20 cellular contexts compared by ENCODE assay signal in genomic region chr18:51337406-51337805, GRCh38.
DNase-seq lines count a peak whose midpoint lies in the region; ATAC-seq and TF ChIP-seq lines count a peak whose summit lies in the region.
"Had no signal": no experiment of that assay in that cellular context is flagged by ENCODE, and none has a peak within 500 bp of the region (broad histone marks: within the 10 kb centered on the region; RNA-seq: fewer than 3 reads in every experiment).

No MANE protein-coding gene starts in this region.

- no peak overlapping the region for H3K4me3 Mint-ChIP-seq in activated naive CD4-positive, alpha-beta T cell treated with anti-CD3 and anti-CD28 coated beads for 36 hours
- H3K4me3 Mint-ChIP-seq: CD4-positive, alpha-beta memory T cell; GM23338 had no signal

- H3K4me3 ChIP-seq in Karpas-422 (ENCODE audit: low read length) (no peak overlapping the region), fibroblast of pulmonary artery (replicated peaks; ENCODE audit: low read depth, low read length) (no peak overlapping the region), skeletal muscle cell (ENCODE audit: low read depth, low read length) (no peak overlapping the region)
- H3K4me3 ChIP-seq: GM23338, K562, MG63, Peyer's patch had no signal

- no peak overlapping the region for H2AFZ ChIP-seq in Karpas-422 (ENCODE audit: low read length)
- H2AFZ ChIP-seq: GM23338 had no signal

- H3K36me3 ChIP-seq in Karpas-422 (ENCODE audit: insufficient read depth, low read length): no peaks in the 10 kb centered on the region
- H3K36me3 ChIP-seq: BE2C, MG63, Peyer's patch had no signal

- no peaks in the 10 kb centered on the region for H3K36me3 Mint-ChIP-seq in activated naive CD4-positive, alpha-beta T cell treated with anti-CD3 and anti-CD28 coated beads for 36 hours (ENCODE audit: low read depth)
- H3K36me3 Mint-ChIP-seq: CD4-positive, alpha-beta memory T cell had no signal

- no peaks in the 10 kb centered on the region for H3K9me3 Mint-ChIP-seq in activated naive CD4-positive, alpha-beta T cell treated with anti-CD3 and anti-CD28 coated beads for 36 hours
- H3K9me3 Mint-ChIP-seq: GM23338 had no signal

- H3K4me2 ChIP-seq in Karpas-422 (ENCODE audit: low read depth, low read length, poor library complexity, severe bottlenecking): no peak overlapping the region
- H3K4me2 ChIP-seq: GM23338 had no signal

- H3K27me3 Mint-ChIP-seq in activated naive CD4-positive, alpha-beta T cell treated with anti-CD3 and anti-CD28 coated beads for 36 hours (ENCODE audit: low read depth): peaks cover 13% of the 10 kb centered on the region

- H3K9ac ChIP-seq in Karpas-422 (ENCODE audit: low read length): no peak overlapping the region

- no peak overlapping the region for H3K27ac ChIP-seq in Karpas-422 (ENCODE audit: low read length)
- H3K27ac ChIP-seq: Peyer's patch had no signal

- no peak for ATAC-seq in GM18909 (IDR thresholded peaks at IDR 0.05; ENCODE audit: poor library complexity, unreplicated experiment)
- ATAC-seq in HG03196 (IDR thresholded peaks at IDR 0.05; ENCODE audit: unreplicated experiment): no peak
- ATAC-seq: GM23338, K562 had no signal

- CTCF ChIA-PET in activated naive CD4-positive, alpha-beta T cell treated with anti-CD3 and anti-CD28 coated beads for 36 hours (lab: Charles Lee): no interaction called here

- DNase-seq in Karpas-422 (peak; percentile 15), astrocyte of the hippocampus (ENCODE audit: low read depth, low spot score) (peak; percentile 57), fibroblast of pulmonary artery (ENCODE audit: low read depth) (peak; percentile 63), skeletal muscle cell (ENCODE audit: low read depth) (peak; percentile 20)
- no peak for DNase-seq in activated naive CD4-positive, alpha-beta T cell treated with anti-CD3 and anti-CD28 coated beads for 36 hours
- no peak for DNase-seq in stimulated activated CD4-positive, alpha-beta T cell treated with anti-CD3 and anti-CD28 coated beads, Interleukin-12 subunit alpha, Interleukin-12 subunit beta, amount 100 ng/mL, for 4 hours
- DNase-seq: BE2C; CD4-positive, alpha-beta memory T cell; GF-D8; MG63; NCI-H1105; NCI-H1694 treated with DMSO at 0.1 percent for 48 hours; NCI-H446 treated with DMSO at 0.1 percent for 48 hours; NCI-H82; Peyer's patch; SHP77 had no signal

- peaks cover 4% of the 10 kb centered on the region for H3K4me1 Mint-ChIP-seq in activated naive CD4-positive, alpha-beta T cell treated with anti-CD3 and anti-CD28 coated beads for 36 hours (ENCODE audit: low read depth)
- H3K4me1 Mint-ChIP-seq: CD4-positive, alpha-beta memory T cell; GM23338 had no signal

- H3K27ac Mint-ChIP-seq in activated naive CD4-positive, alpha-beta T cell treated with anti-CD3 and anti-CD28 coated beads for 36 hours: no peak overlapping the region
- H3K27ac Mint-ChIP-seq: CD4-positive, alpha-beta memory T cell; GM23338 had no signal

- no peaks in the 10 kb centered on the region for H3K9me3 ChIP-seq in Karpas-422 (ENCODE audit: low read length)
- H3K9me3 ChIP-seq: BE2C, MG63, Peyer's patch had no signal

- H4K20me1 ChIP-seq in Karpas-422 (ENCODE audit: insufficient read depth, low read depth, low read length): no peaks in the 10 kb centered on the region

- no peaks in the 10 kb centered on the region for H3K9me2 ChIP-seq in Karpas-422 (replicated peaks; ENCODE audit: insufficient read depth, low read length)

- intact Hi-C loops in activated naive CD4-positive, alpha-beta T cell treated with anti-CD3 and anti-CD28 coated beads for 36 hours (cut with micrococcal nuclease): no loop called here

- no peaks in the 10 kb centered on the region for H3K4me1 ChIP-seq in Karpas-422 (ENCODE audit: low read length)
- H3K4me1 ChIP-seq: BE2C, Peyer's patch had no signal

- H3K79me2 ChIP-seq in Karpas-422 (ENCODE audit: low read length): no peaks in the 10 kb centered on the region

- no peaks in the 10 kb centered on the region for H3K27me3 ChIP-seq in Karpas-422 (ENCODE audit: low read length)
- H3K27me3 ChIP-seq: BE2C, MG63, Peyer's patch had no signal

- TF ChIP-seq CTCF in fibroblast of pulmonary artery (IDR thresholded peaks at IDR 0.05; ENCODE audit: low read length, missing control alignments): no peak

Comparison
In these comparisons a context has a peak if more than half of its experiments do, and no peak if none do; other contexts are left out.
1. DNase-seq: peak in Karpas-422 (single experiment), astrocyte of the hippocampus (single experiment), fibroblast of pulmonary artery (single experiment) and skeletal muscle cell (single experiment); none in activated naive CD4-positive, alpha-beta T cell treated with anti-CD3 and anti-CD28 coated beads for 36 hours (single experiment) and stimulated activated CD4-positive, alpha-beta T cell treated with anti-CD3 and anti-CD28 coated beads, Interleukin-12 subunit alpha, Interleukin-12 subunit beta, amount 100 ng/mL, for 4 hours (single experiment).